ENCODE assay signal across 32 cellular contexts in genomic region chr19:10392120-10392519, GRCh38.
"Had no signal": no experiment of that assay in that cellular context is flagged by ENCODE, and none has a peak within 500 bp of the region (broad histone marks: within the 10 kb centered on the region; RNA-seq: fewer than 3 reads in every experiment).

No MANE protein-coding gene starts in this region.

- H3K4me1 Mint-ChIP-seq: mesothelial cell of epicardium had no signal

- H3K27me3 Mint-ChIP-seq: dendritic cell treated with granulocyte-macrophage colony-stimulating factor and Interleukin-4, amounts not matched to agents 40 ng/mL and 50 ng/mL, for 4 days; naive B cell; natural killer cell treated with Interleukin-12 subunit alpha and Interleukin-12 subunit beta and Interleukin-15 and Interleukin-18, amount 100 ng/mL, for 72 hours; stimulated activated naive CD8-positive, alpha-beta T cell treated with anti-CD3 and anti-CD28 coated beads, Interleukin-15, amount 100 ng/mL, for 72 hours had no signal

- H3K9me3 Mint-ChIP-seq: dendritic cell treated with granulocyte-macrophage colony-stimulating factor and Interleukin-4, amounts not matched to agents 40 ng/mL and 50 ng/mL, for 4 days; mesothelial cell of epicardium; naive B cell; natural killer cell treated with Interleukin-12 subunit alpha and Interleukin-12 subunit beta and Interleukin-15 and Interleukin-18, amount 100 ng/mL, for 72 hours; neural crest cell; stimulated activated naive CD8-positive, alpha-beta T cell treated with anti-CD3 and anti-CD28 coated beads, Interleukin-15, amount 100 ng/mL, for 72 hours had no signal

- ATAC-seq: heart right ventricle; left lung; mucosa of descending colon; natural killer cell treated with Interleukin-12 subunit alpha and Interleukin-12 subunit beta and Interleukin-15 and Interleukin-18, amount 100 ng/mL, for 72 hours; pancreas; sciatic nerve; stimulated activated naive CD8-positive, alpha-beta T cell treated with anti-CD3 and anti-CD28 coated beads, Interleukin-15, amount 100 ng/mL, for 72 hours; upper lobe of right lung had no signal

- FAIRE-seq: islet of Langerhans, pancreas had no signal

- H3K27me3 ChIP-seq: colonic mucosa, esophagus squamous epithelium, heart right ventricle, left lung, neutrophil, pancreas, suprapubic skin, transverse colon, upper lobe of right lung, uterus had no signal

- H3K9me3 ChIP-seq: colonic mucosa, esophagus squamous epithelium, heart right ventricle, left lung, mucosa of descending colon, neutrophil, pancreas, suprapubic skin, transverse colon, upper lobe of right lung, uterus had no signal

- H3K4me3 Mint-ChIP-seq: dendritic cell treated with granulocyte-macrophage colony-stimulating factor and Interleukin-4, amounts not matched to agents 40 ng/mL and 50 ng/mL, for 4 days; mesothelial cell of epicardium; naive B cell; natural killer cell treated with Interleukin-12 subunit alpha and Interleukin-12 subunit beta and Interleukin-15 and Interleukin-18, amount 100 ng/mL, for 72 hours; neural crest cell; stimulated activated naive CD8-positive, alpha-beta T cell treated with anti-CD3 and anti-CD28 coated beads, Interleukin-15, amount 100 ng/mL, for 72 hours had no signal

- H3K4me1 ChIP-seq: colonic mucosa, pancreas, upper lobe of right lung had no signal

- H3K4me2 ChIP-seq: smooth muscle cell had no signal

- H3K36me3 ChIP-seq: uterus had no signal

- DNase-seq: colonic mucosa; effector CD8-positive, alpha-beta T cell; erythroblast; esophagus squamous epithelium; foreskin melanocyte; glutamatergic neuron; heart right ventricle; hippocampal formation; left cardiac atrium; left lung; mesenchymal stem cell; mucosa of descending colon; naive B cell; pancreas; stimulated activated CD4-positive, alpha-beta T cell treated with anti-CD3 and anti-CD28 coated beads, Interleukin-12 subunit alpha, Interleukin-12 subunit beta, amount 100 ng/mL, for 4 hours; stimulated activated CD4-positive, alpha-beta T cell treated with anti-CD3 and anti-CD28 coated beads, Interleukin-1b, Interleukin-23, amount 100 ng/mL, for 48 hours; stimulated activated CD4-positive, alpha-beta T cell treated with anti-CD3 and anti-CD28 coated beads, Interleukin-4, amount 100 ng/mL, for 1 hour; stimulated activated CD8-positive, alpha-beta memory T cell treated with anti-CD3 and anti-CD28 coated beads, Interleukin-4, amount 100 ng/mL, for 48 hours; stimulated activated naive CD4-positive, alpha-beta T cell; stimulated activated naive CD8-positive, alpha-beta T cell treated with anti-CD3 and anti-CD28 coated beads, Interleukin-15, amount 100 ng/mL, for 72 hours; transverse colon; upper lobe of right lung; uterus had no signal

- H3K27ac ChIP-seq: colonic mucosa, esophagus squamous epithelium, heart right ventricle, left lung, neutrophil, pancreas, suprapubic skin, transverse colon, upper lobe of right lung, uterus had no signal

- H3K4me3 ChIP-seq: colonic mucosa, esophagus squamous epithelium, heart right ventricle, left lung, mucosa of descending colon, pancreas, smooth muscle cell, suprapubic skin, transverse colon, upper lobe of right lung, uterus had no signal

- H3K27ac Mint-ChIP-seq: dendritic cell treated with granulocyte-macrophage colony-stimulating factor and Interleukin-4, amounts not matched to agents 40 ng/mL and 50 ng/mL, for 4 days; mesothelial cell of epicardium; natural killer cell treated with Interleukin-12 subunit alpha and Interleukin-12 subunit beta and Interleukin-15 and Interleukin-18, amount 100 ng/mL, for 72 hours; stimulated activated naive CD8-positive, alpha-beta T cell treated with anti-CD3 and anti-CD28 coated beads, Interleukin-15, amount 100 ng/mL, for 72 hours had no signal
